In the genomic region with DNA sequence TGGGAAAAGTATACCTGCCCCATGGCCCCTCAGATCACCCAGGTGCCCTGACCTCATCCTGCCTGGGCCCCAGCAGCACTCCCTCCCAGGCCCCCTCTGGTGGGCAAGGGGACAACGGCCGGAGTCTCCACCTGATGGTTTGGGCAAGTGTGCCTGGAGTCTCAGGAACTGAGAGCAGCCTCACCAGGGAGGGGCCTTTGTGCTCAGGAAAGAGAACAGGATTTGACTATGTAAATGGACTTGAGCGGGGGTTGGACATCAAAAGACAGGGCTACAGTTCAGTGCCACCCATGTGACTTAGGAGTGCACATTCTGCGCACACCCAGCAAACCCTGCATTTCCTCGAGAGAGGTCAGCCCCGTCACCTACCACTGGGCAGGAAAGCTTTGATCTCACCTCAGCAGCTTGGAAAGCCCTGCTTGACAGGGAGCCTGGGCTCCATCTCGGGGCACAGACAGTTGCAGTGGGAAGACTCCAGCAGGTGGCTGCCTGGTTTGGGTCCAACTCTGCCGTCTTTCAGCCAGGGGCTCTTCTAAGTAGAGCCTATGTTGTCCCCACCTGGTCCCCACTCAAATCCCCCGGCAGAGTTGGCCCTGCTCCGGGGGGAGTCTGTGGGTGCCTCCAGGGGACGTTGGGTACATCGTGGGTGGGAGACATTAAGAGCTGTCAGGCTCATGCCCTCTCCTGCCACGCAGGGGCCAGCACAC, we compare ENCODE assay signal across 8 cellular contexts. TPM values are rescaled to one million over a fixed set of nuclear protein-coding genes. Genes with fewer than 3 reads are reported as not detected.
DNase-seq lines count a peak whose midpoint lies in the region; ATAC-seq, FAIRE-seq and TF ChIP-seq lines count a peak whose summit lies in the region.

No MANE protein-coding gene starts in this region.

- BruUV-seq in A673 (replicated peaks; lab: Mats Ljungman, UMichigan): no TSS peak

- H3K36me3 Mint-ChIP-seq in endodermal cell (ENCODE audit: low read depth): no peaks in the 10 kb centered on the region

- H3K27me3 ChIP-seq in endodermal cell (ENCODE audit: control insufficient read depth, insufficient read depth, low read length, poor library complexity, severe bottlenecking): no peaks in the 10 kb centered on the region
- no peaks in the 10 kb centered on the region for H3K27me3 ChIP-seq in vagina
- H3K27me3 ChIP-seq in A673 (replicated peaks; ENCODE audit: insufficient read depth, low read depth, low read length, poor library complexity): no peaks in the 10 kb centered on the region

- H3K36me3 ChIP-seq in endodermal cell (ENCODE audit: control insufficient read depth, insufficient read depth, low read length) (no peaks in the 10 kb centered on the region), vagina (no peaks in the 10 kb centered on the region), A673 (ENCODE audit: insufficient read depth, low read length, poor library complexity, severe bottlenecking) (no peaks in the 10 kb centered on the region)

- CTCF ChIA-PET in A673 (lab: Charles Lee): no interaction called here

- H3K9me3 Mint-ChIP-seq in endodermal cell: no peaks in the 10 kb centered on the region

- peak; percentile 37 for ATAC-seq in GM21360 (IDR thresholded peaks at IDR 0.05; ENCODE audit: unreplicated experiment)
- ATAC-seq in HG03571 (IDR thresholded peaks at IDR 0.05; ENCODE audit: unreplicated experiment): peak; percentile 47

- H3K4me1 ChIP-seq in endodermal cell (ENCODE audit: control insufficient read depth, insufficient read depth, low read length) (peaks cover 4% of the 10 kb centered on the region), vagina (peaks cover 6% of the 10 kb centered on the region), A673 (ENCODE audit: insufficient read depth, low read length, poor library complexity, severe bottlenecking) (no peaks in the 10 kb centered on the region)

- no peaks in the 10 kb centered on the region for H3K27me3 Mint-ChIP-seq in endodermal cell (ENCODE audit: insufficient read depth)

- peak; percentile 92 for FAIRE-seq in GM12892 (lab: Jason Lieb, UNC)

- H3K27ac Mint-ChIP-seq in endodermal cell: no peak overlapping the region

- peak; percentile 68 for DNase-seq in GM12892 (ENCODE audit: insufficient read length)
- DNase-seq in endodermal cell: peak; percentile 90
- DNase-seq in vagina (ENCODE audit: extremely low spot score in 2 of 2): peak in 1 of 2 donors; percentile 77
- no peak for DNase-seq in COLO829 (ENCODE audit: low spot score)
- no peak for DNase-seq in A673 (ENCODE audit: low spot score)
- no peak for DNase-seq in kidney glomerular epithelial cell (lab: John Stamatoyannopoulos, UW)

- TF ChIP-seq POLR2A in GM12892 (IDR thresholded peaks at IDR 0.05; ENCODE audit: low read depth, low read length): peak; percentile 62
- TF ChIP-seq POLR2A in vagina (IDR thresholded peaks at IDR 0.05): no peak

- intact Hi-C loops in vagina (cut with DNase I) (no loop called here), A673 (cut with micrococcal nuclease; ENCODE audit: unreplicated experiment) (no loop called here)

- H3K9ac ChIP-seq in endodermal cell (ENCODE audit: extremely low read depth, low read length, poor library complexity, severe bottlenecking): no peak overlapping the region

- POLR2A ChIA-PET in A673 (lab: Charles Lee; ENCODE audit: low non-redundant PET): no interaction called here

- no peak overlapping the region for H3K27ac ChIP-seq in endodermal cell (ENCODE audit: low read depth, low read length)
- peak overlapping the region; percentile 14 for H3K27ac ChIP-seq in vagina
- H3K27ac ChIP-seq in A673 (ENCODE audit: low read depth, low read length, poor library complexity, severe bottlenecking): no peak overlapping the region

- TF ChIP-seq CTCF in endodermal cell (conservative IDR thresholded peaks at IDR 0.05): peak; percentile 70
- TF ChIP-seq CTCF in vagina (IDR thresholded peaks at IDR 0.05): no peak
- TF ChIP-seq CTCF in A673 (conservative IDR thresholded peaks at IDR 0.05; ENCODE audit: low read depth, low read length): no peak

- 88 to 89% methylated on average over 7 to 13 of the region's 13 CpGs for WGBS in endodermal cell (ENCODE audit: insufficient coverage in 1 of 2, insufficient read length in 1 of 2), 2 experiments

- H3K9me3 ChIP-seq in endodermal cell (ENCODE audit: control insufficient read depth, low read length) (no peaks in the 10 kb centered on the region), vagina (no peaks in the 10 kb centered on the region), A673 (ENCODE audit: low read depth, low read length, poor library complexity, severe bottlenecking) (no peaks in the 10 kb centered on the region)

- H3K4me1 Mint-ChIP-seq in endodermal cell: no peaks in the 10 kb centered on the region

- no peak overlapping the region for H3K4me3 Mint-ChIP-seq in endodermal cell

- H3K4me3 ChIP-seq in endodermal cell (ENCODE audit: low read length) (no peak overlapping the region), vagina (no peak overlapping the region), A673 (ENCODE audit: low read depth, low read length, poor library complexity, severe bottlenecking) (no peak overlapping the region)

RNA-seq across cellular contexts. Expression of a gene that starts 3.3 kb away (rescaled TPM):
- polyA plus RNA-seq in GM12892 (2012; ENCODE audit: missing spikeins): 81.6 TPM
- total RNA-seq in endodermal cell: 1 to 10 TPM in 1 of 2 donors, under 1 TPM in 1; 0.66 to 3.0 TPM
- 4.5 TPM for polyA plus RNA-seq in endodermal cell (2013, experiment 1 of 2)
- 3.7 TPM for polyA plus RNA-seq in endodermal cell (2013, experiment 2 of 2)
- total RNA-seq in vagina: 33.4 TPM
- 2.3 and 3.0 TPM in 2 replicates for total RNA-seq in A673 (2021)

RNA-seq across cellular contexts. Expression of a gene that starts 30.9 kb away (rescaled TPM):
- not detected for polyA plus RNA-seq in GM12892 (2012; ENCODE audit: missing spikeins)
- total RNA-seq in endodermal cell (not detected), vagina (not detected), A673 (2021) (not detected in 2 replicates)
- not detected for polyA plus RNA-seq in endodermal cell (2013, experiment 1 of 2)
- polyA plus RNA-seq in endodermal cell (2013, experiment 2 of 2): not detected

RNA-seq across cellular contexts. Expression of a gene that starts 50.4 kb away (rescaled TPM):
- not detected for polyA plus RNA-seq in GM12892 (2012; ENCODE audit: missing spikeins)
- 1 to 10 TPM; 1.8 to 2.9 TPM for total RNA-seq in endodermal cell
- 2.1 TPM for polyA plus RNA-seq in endodermal cell (2013, experiment 1 of 2)
- 3.7 TPM for polyA plus RNA-seq in endodermal cell (2013, experiment 2 of 2)
- 4.9 TPM for total RNA-seq in vagina
- 0.57 and 0.69 TPM in 2 replicates for total RNA-seq in A673 (2021)

Comparison
In these comparisons a context has a peak if more than half of its experiments do, and no peak if none do; other contexts are left out.
1. DNase-seq: peak in GM12892 (single experiment) and endodermal cell (single experiment); none in COLO829 (single experiment), A673 (single experiment) and kidney glomerular epithelial cell (single experiment).